Comparison of ENCODE assay signal across 20 cellular contexts in genomic region chr2:214401580-214401979, GRCh38. TPM values are rescaled to one million over a fixed set of nuclear protein-coding genes. Genes with fewer than 3 reads are reported as not detected.
DNase-seq lines count a peak whose midpoint lies in the region; ATAC-seq, FAIRE-seq and TF ChIP-seq lines count a peak whose summit lies in the region.
"Had no signal": no experiment of that assay in that cellular context is flagged by ENCODE, and none has a peak within 500 bp of the region (broad histone marks: within the 10 kb centered on the region; RNA-seq: fewer than 3 reads in every experiment).

No MANE protein-coding gene starts in this region.

- in situ Hi-C loops in mammary epithelial cell (cut with MboI; ENCODE audit: low sequenced_read_pairs in 2 of 2): no loop called here

- H3K4me2 ChIP-seq in mammary epithelial cell (ENCODE audit: insufficient read depth, low read depth, low read length): peak overlapping the region; percentile 23
- H3K4me2 ChIP-seq: BLaER1 treated with 17β-estradiol and CSF1 and Interleukin-3, amounts not matched to agents 10 nM and 100 nM had no signal

- FAIRE-seq in A204.1 (lab: Jason Lieb, UNC) (peak; percentile 47), frontal cortex (lab: Jason Lieb, UNC) (peak; percentile 42), small intestine (lab: Jason Lieb, UNC) (no peak)
- FAIRE-seq: GM12878, GM18507, H1 had no signal

- no peaks in the 10 kb centered on the region for H3K27me3 ChIP-seq in mammary epithelial cell (ENCODE audit: insufficient read depth, low read length)
- no peaks in the 10 kb centered on the region for H3K27me3 ChIP-seq in small intestine (ENCODE audit: control insufficient read depth in 2 of 2, insufficient read depth in 2 of 2, low read length in 2 of 2)
- H3K27me3 ChIP-seq: BLaER1 treated with 17β-estradiol and CSF1 and Interleukin-3, amounts not matched to agents 10 nM and 100 nM had no signal

- H3K27ac ChIP-seq in mammary epithelial cell (ENCODE audit: insufficient read depth, low read depth, low read length) (no peak overlapping the region), small intestine (ENCODE audit: low read depth in 1 of 2, low read length in 1 of 2) (no peak overlapping the region)
- H3K27ac ChIP-seq: BLaER1 treated with 17β-estradiol and CSF1 and Interleukin-3, amounts not matched to agents 10 nM and 100 nM had no signal

- DNase-seq in HCEC 1CT (peak; percentile 71), mammary epithelial cell (peak; percentile 41), frontal cortex (ENCODE audit: low spot score in 2 of 2) (no peak), small intestine (no peak)
- DNase-seq in activated CD4-positive, alpha-beta T cell treated with anti-CD3 and anti-CD28 coated beads, Interleukin-2, amount 50 U/mL, for 4 hours: no peak
- DNase-seq: 8988T; ACHN; CD4-positive, CD25-positive, alpha-beta regulatory T cell; DMS53; HFFc6; IMR-90 had no signal

- ATAC-seq in HG03457 (IDR thresholded peaks at IDR 0.05; ENCODE audit: unreplicated experiment): no peak
- ATAC-seq: GM12878 had no signal

- no peak overlapping the region for H3K9ac ChIP-seq in mammary epithelial cell (ENCODE audit: insufficient read depth, low read length)
- H3K9ac ChIP-seq: BLaER1 treated with 17β-estradiol and CSF1 and Interleukin-3, amounts not matched to agents 10 nM and 100 nM had no signal

- H3K4me1 ChIP-seq in mammary epithelial cell (ENCODE audit: insufficient read depth, low read length) (no peaks in the 10 kb centered on the region), small intestine (ENCODE audit: control insufficient read depth in 2 of 2, insufficient read depth in 1 of 2, low read depth in 1 of 2, low read length in 1 of 2) (no peaks in the 10 kb centered on the region)
- H3K4me1 ChIP-seq: BLaER1 treated with 17β-estradiol and CSF1 and Interleukin-3, amounts not matched to agents 10 nM and 100 nM; HAP-1 had no signal

- no peak overlapping the region for H2AFZ ChIP-seq in mammary epithelial cell (ENCODE audit: low read depth, low read length)

- CTCF ChIA-PET in mammary epithelial cell (lab: Charles Lee; ENCODE audit: low non-redundant PET): no interaction called here

- no peak overlapping the region for H3K4me3 ChIP-seq in mammary epithelial cell (replicated peaks in 1 of 3; ENCODE audit: insufficient read depth in 1 of 3, low read depth in 2 of 3, low read length in 3 of 3)
- no peak overlapping the region for H3K4me3 ChIP-seq in small intestine (ENCODE audit: low read depth in 1 of 2, low read length in 2 of 2)
- H3K4me3 ChIP-seq: BLaER1 treated with 17β-estradiol and CSF1 and Interleukin-3, amounts not matched to agents 10 nM and 100 nM; GM12878; HAP-1 had no signal

- BruUV-seq in mammary epithelial cell (replicated peaks; lab: Mats Ljungman, UMichigan): no TSS peak

- H4K20me1 ChIP-seq in mammary epithelial cell (ENCODE audit: insufficient read depth, low read length): no peaks in the 10 kb centered on the region
- H4K20me1 ChIP-seq: BLaER1 treated with 17β-estradiol and CSF1 and Interleukin-3, amounts not matched to agents 10 nM and 100 nM had no signal

- no peaks in the 10 kb centered on the region for H3K9me3 ChIP-seq in mammary epithelial cell (replicated peaks; ENCODE audit: insufficient read depth, low read length)
- H3K9me3 ChIP-seq in small intestine (ENCODE audit: control insufficient read depth, low read depth): no peaks in the 10 kb centered on the region
- H3K9me3 ChIP-seq: BLaER1 treated with 17β-estradiol and CSF1 and Interleukin-3, amounts not matched to agents 10 nM and 100 nM; HAP-1 had no signal

- intact Hi-C loops in mammary epithelial cell (cut with micrococcal nuclease): no loop called here

- dilution Hi-C loops in mammary epithelial cell (cut with HindIII; ENCODE audit: low sequenced_read_pairs): no loop called here

- 30% methylated on average over 2 of the region's 2 CpGs for WGBS in mammary epithelial cell (ENCODE audit: low coverage, missing lambda C conversion rate)
- WGBS in small intestine, 3 donors: 56 to 69% (median 59%) methylated on average over 2 of the region's 2 CpGs

- H3K36me3 ChIP-seq in mammary epithelial cell (ENCODE audit: insufficient read depth, low read length) (no peaks in the 10 kb centered on the region), small intestine (ENCODE audit: control insufficient read depth in 2 of 2, insufficient read depth in 2 of 2, low read length in 2 of 2) (no peaks in the 10 kb centered on the region)
- H3K36me3 ChIP-seq: BLaER1 treated with 17β-estradiol and CSF1 and Interleukin-3, amounts not matched to agents 10 nM and 100 nM; HAP-1 had no signal

- no peak for TF ChIP-seq CTCF in mammary epithelial cell (conservative IDR thresholded peaks at IDR 0.05 in 1 of 2, IDR thresholded peaks at IDR 0.05 in 1 of 2; ENCODE audit: extremely low read depth in 1 of 2, insufficient read depth in 1 of 2, low read depth in 1 of 2, low read length in 2 of 2)

- no peaks in the 10 kb centered on the region for H3K79me2 ChIP-seq in mammary epithelial cell (ENCODE audit: insufficient read depth, low read length)

RNA-seq across cellular contexts. Expression of gene VWC2L, which starts 9.3 kb away (rescaled TPM):
- not detected for total RNA-seq in mammary epithelial cell
- polyA plus RNA-seq in mammary epithelial cell: not detected
- polyA minus RNA-seq in mammary epithelial cell: not detected
- total RNA-seq in frontal cortex: 4.1 TPM
- under 1 TPM in 1 of 3 donors, not detected in 2; 0.03 TPM for polyA plus RNA-seq in small intestine
- total RNA-seq: CD4-positive, CD25-positive, alpha-beta regulatory T cell; G401; GM12878; H1; HFFc6; HT-29; IMR-90 had no signal
- polyA plus RNA-seq: CD4-positive, CD25-positive, alpha-beta regulatory T cell; GM12878; H1; IMR-90 had no signal

Comparison
In these comparisons a context has a peak if more than half of its experiments do, and no peak if none do; other contexts are left out.
1. DNase-seq: peak in HCEC 1CT (single experiment) and mammary epithelial cell (single experiment); none in frontal cortex (0 of 2), small intestine (single experiment) and activated CD4-positive, alpha-beta T cell treated with anti-CD3 and anti-CD28 coated beads, Interleukin-2, amount 50 U/mL, for 4 hours (0 of 2).